29 cellular contexts compared by ENCODE assay signal in the genomic region with DNA sequence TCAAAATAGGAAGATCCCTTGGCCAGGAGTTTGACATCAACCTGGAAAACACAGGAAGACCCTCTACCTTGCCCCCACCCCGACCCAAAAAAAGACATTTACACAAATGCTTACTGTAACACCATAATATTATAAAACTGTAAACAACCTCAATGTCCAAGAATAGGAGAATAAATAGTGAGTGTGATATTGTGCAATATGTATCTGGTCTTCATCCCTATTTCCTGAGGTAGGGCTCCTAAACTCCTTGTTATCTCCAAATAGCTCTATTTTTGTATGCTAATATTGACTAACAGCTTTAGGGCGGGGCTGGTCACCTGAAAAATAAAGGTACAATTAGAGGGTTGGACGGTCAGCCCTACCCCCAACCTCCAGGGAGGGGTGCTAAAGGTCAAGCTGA.
"Had no signal": no experiment of that assay in that cellular context is flagged by ENCODE, and none has a peak within 500 bp of the region (broad histone marks: within the 10 kb centered on the region; RNA-seq: fewer than 3 reads in every experiment).

No MANE protein-coding gene starts in this region.

- ATAC-seq: activated CD4-positive, alpha-beta T cell treated with anti-CD3 and anti-CD28 coated beads for 36 hours; activated CD8-positive, alpha-beta memory T cell treated with anti-CD3 and anti-CD28 coated beads, Interleukin-2, amount 10 ng/mL, durations not matched to agents 7 days and 5 days; activated CD8-positive, alpha-beta T cell treated with anti-CD3 and anti-CD28 coated beads, Interleukin-2, amount 10 ng/mL, durations not matched to agents 7 days and 5 days; gastroesophageal sphincter; left lung; lower lobe of right lung; sciatic nerve; stimulated activated effector memory CD8-positive, alpha-beta T cell treated with anti-CD3 and anti-CD28 coated beads, Interleukin-12 subunit alpha, Interleukin-12 subunit beta, amount 100 ng/mL, for 72 hours had no signal

- H3K4me3 ChIP-seq: ascending aorta, cardiac muscle cell, gastroesophageal sphincter, left lung, lower lobe of right lung, ovary, prostate gland, skin epidermis had no signal

- H3K9me3 Mint-ChIP-seq: activated naive CD8-positive, alpha-beta T cell treated with anti-CD3 and anti-CD28 coated beads for 36 hours; brain; nephron progenitor cell; stimulated activated naive CD8-positive, alpha-beta T cell treated with anti-CD3 and anti-CD28 coated beads, Interleukin-15, Interleukin-2, amounts not matched to agents 100 ng/mL and 50 ng/mL, for 24 hours; type B pancreatic cell had no signal

- DNase-seq: activated CD4-positive, alpha-beta T cell treated with anti-CD3 and anti-CD28 coated beads for 36 hours; activated CD4-positive, CD25-positive, alpha-beta regulatory T cell; activated CD8-positive, alpha-beta memory T cell treated with anti-CD3 and anti-CD28 coated beads, Interleukin-2, amount 10 ng/mL, durations not matched to agents 7 days and 5 days; activated CD8-positive, alpha-beta T cell treated with anti-CD3 and anti-CD28 coated beads, Interleukin-2, amount 10 ng/mL, durations not matched to agents 7 days and 5 days; activated effector memory CD4-positive, alpha-beta T cell treated with Interleukin-2 at 50 U/mL for 16 hours; activated naive CD4-positive, alpha-beta T cell treated with Interleukin-2 at 50 U/mL for 16 hours; activated naive CD8-positive, alpha-beta T cell treated with anti-CD3 and anti-CD28 coated beads for 36 hours; cortex of kidney; hippocampal formation; left lung; lower lobe of right lung; mesenchymal stem cell; nephron progenitor cell; ovary; retina; stimulated activated CD4-positive, alpha-beta T cell treated with anti-CD3 and anti-CD28 coated beads, Interleukin-12 subunit alpha, Interleukin-12 subunit beta, amount 100 ng/mL, for 4 hours; stimulated activated CD4-positive, alpha-beta T cell treated with anti-CD3 and anti-CD28 coated beads, Interleukin-4, amount 100 ng/mL, for 1 hour; T-helper 1 cell had no signal

- H3K4me3 Mint-ChIP-seq: activated CD4-positive, alpha-beta T cell treated with anti-CD3 and anti-CD28 coated beads for 36 hours; activated CD8-positive, alpha-beta memory T cell treated with anti-CD3 and anti-CD28 coated beads, Interleukin-2, amount 10 ng/mL, durations not matched to agents 7 days and 5 days; activated CD8-positive, alpha-beta T cell treated with anti-CD3 and anti-CD28 coated beads, Interleukin-2, amount 10 ng/mL, durations not matched to agents 7 days and 5 days; activated naive CD8-positive, alpha-beta T cell treated with anti-CD3 and anti-CD28 coated beads for 36 hours; brain; nephron progenitor cell; stimulated activated effector memory CD8-positive, alpha-beta T cell treated with anti-CD3 and anti-CD28 coated beads, Interleukin-12 subunit alpha, Interleukin-12 subunit beta, amount 100 ng/mL, for 72 hours; stimulated activated naive CD8-positive, alpha-beta T cell treated with anti-CD3 and anti-CD28 coated beads, Interleukin-15, Interleukin-2, amounts not matched to agents 100 ng/mL and 50 ng/mL, for 24 hours; type B pancreatic cell had no signal

- H3K27me3 ChIP-seq: ascending aorta, cardiac muscle cell, gastroesophageal sphincter, left lung, neutrophil, ovary had no signal

- H3K36me3 ChIP-seq: ascending aorta, cardiac muscle cell, left lung, lower lobe of right lung, neutrophil, ovary, prostate gland had no signal

- H3K27ac ChIP-seq: ascending aorta, cardiac muscle cell, gastroesophageal sphincter, left lung, lower lobe of right lung, neutrophil, ovary, prostate gland, skin epidermis had no signal

- H3K4me1 ChIP-seq: prostate gland had no signal

- H3K27me3 Mint-ChIP-seq: activated CD4-positive, alpha-beta T cell treated with anti-CD3 and anti-CD28 coated beads for 36 hours; activated CD8-positive, alpha-beta memory T cell treated with anti-CD3 and anti-CD28 coated beads, Interleukin-2, amount 10 ng/mL, durations not matched to agents 7 days and 5 days; activated naive CD8-positive, alpha-beta T cell treated with anti-CD3 and anti-CD28 coated beads for 36 hours; brain; stimulated activated naive CD8-positive, alpha-beta T cell treated with anti-CD3 and anti-CD28 coated beads, Interleukin-15, Interleukin-2, amounts not matched to agents 100 ng/mL and 50 ng/mL, for 24 hours; type B pancreatic cell had no signal

- H3K9me3 ChIP-seq: ascending aorta, gastroesophageal sphincter, left lung, lower lobe of right lung, neutrophil, ovary, prostate gland had no signal

- H3K27ac Mint-ChIP-seq: activated CD4-positive, alpha-beta T cell treated with anti-CD3 and anti-CD28 coated beads for 36 hours; activated CD8-positive, alpha-beta memory T cell treated with anti-CD3 and anti-CD28 coated beads, Interleukin-2, amount 10 ng/mL, durations not matched to agents 7 days and 5 days; activated CD8-positive, alpha-beta T cell treated with anti-CD3 and anti-CD28 coated beads, Interleukin-2, amount 10 ng/mL, durations not matched to agents 7 days and 5 days; activated naive CD8-positive, alpha-beta T cell treated with anti-CD3 and anti-CD28 coated beads for 36 hours; nephron progenitor cell; stimulated activated naive CD8-positive, alpha-beta T cell treated with anti-CD3 and anti-CD28 coated beads, Interleukin-15, Interleukin-2, amounts not matched to agents 100 ng/mL and 50 ng/mL, for 24 hours; type B pancreatic cell had no signal
